ENCODE assay signal across 23 cellular contexts in the genomic region with DNA sequence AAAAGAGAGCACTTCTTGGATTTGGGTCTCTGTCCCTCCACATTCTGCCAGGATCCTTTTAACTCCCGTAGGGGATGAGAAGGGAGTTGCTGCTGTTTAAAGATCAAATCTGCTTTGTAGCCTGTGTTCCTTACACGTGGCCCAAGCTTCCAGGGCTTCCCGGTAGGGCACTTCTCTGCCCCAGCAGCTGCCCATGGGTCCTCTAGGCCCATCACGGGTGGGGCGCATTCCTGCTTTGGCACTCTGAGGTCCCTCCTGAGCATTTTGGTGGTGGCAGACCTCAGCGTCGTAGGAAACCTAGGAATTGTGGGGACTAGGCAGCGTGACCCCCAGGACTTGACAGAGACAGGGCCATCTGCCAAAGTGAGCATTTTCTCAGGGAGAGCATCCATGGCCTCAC.
"Had no signal": no experiment of that assay in that cellular context is flagged by ENCODE, and none has a peak within 500 bp of the region (broad histone marks: within the 10 kb centered on the region; RNA-seq: fewer than 3 reads in every experiment).

No MANE protein-coding gene starts in this region.

- H3K4me1 ChIP-seq: colonic mucosa, esophagus muscularis mucosa, esophagus squamous epithelium, foreskin keratinocyte, gastroesophageal sphincter had no signal

- H3K27me3 ChIP-seq: colonic mucosa, dorsolateral prefrontal cortex, esophagus muscularis mucosa, gastrocnemius medialis, heart right ventricle had no signal

- H3K27ac ChIP-seq: colonic mucosa, coronary artery, dorsolateral prefrontal cortex, epithelial cell of prostate, esophagus muscularis mucosa, esophagus squamous epithelium, foreskin keratinocyte, gastrocnemius medialis, gastroesophageal sphincter, heart right ventricle had no signal

- H3K36me3 ChIP-seq: colonic mucosa, esophagus muscularis mucosa, esophagus squamous epithelium, gastrocnemius medialis, gastroesophageal sphincter, heart right ventricle had no signal

- H3K4me3 ChIP-seq: colonic mucosa, coronary artery, dorsolateral prefrontal cortex, esophagus muscularis mucosa, esophagus squamous epithelium, gastrocnemius medialis, gastroesophageal sphincter, heart right ventricle had no signal

- H3K9me3 ChIP-seq: colonic mucosa, esophagus muscularis mucosa, esophagus squamous epithelium, gastrocnemius medialis, gastroesophageal sphincter, heart right ventricle had no signal

- DNase-seq: colonic mucosa; cortex of kidney; dermis blood vessel endothelial cell; dorsolateral prefrontal cortex; effector CD4-positive, alpha-beta T cell; effector CD8-positive, alpha-beta T cell; effector memory CD4-positive, alpha-beta T cell; effector memory CD8-positive, alpha-beta T cell; endodermal cell; erythroblast; esophagus squamous epithelium; foreskin fibroblast; foreskin keratinocyte; foreskin melanocyte; gastrocnemius medialis; glutamatergic neuron; head of caudate nucleus; heart right ventricle had no signal

- ATAC-seq: effector memory CD8-positive, alpha-beta T cell; esophagus mucosa; foreskin keratinocyte; gastrocnemius medialis; gastroesophageal sphincter; heart right ventricle had no signal
